Comparison of ENCODE assay signal across 8 cellular contexts in genomic region chr11:66510990-66511339, GRCh38. TPM values are rescaled to one million over a fixed set of nuclear protein-coding genes. Genes with fewer than 3 reads are reported as not detected.
DNase-seq lines count a peak whose midpoint lies in the region; FAIRE-seq and TF ChIP-seq lines count a peak whose summit lies in the region.

No MANE protein-coding gene starts in this region.

- H3K9me3 Mint-ChIP-seq in nephron, result no peaks in the 10 kb centered on the region

- no peaks in the 10 kb centered on the region for H3K4me1 ChIP-seq in BE2C
- peaks cover 7% of the 10 kb centered on the region for H3K4me1 ChIP-seq in effector memory CD4-positive, alpha-beta T cell (ENCODE audit: control insufficient read depth, insufficient read depth, low read length, poor library complexity, severe bottlenecking)

- TF ChIP-seq CTCF in BE2C (IDR thresholded peaks at IDR 0.05; ENCODE audit: low read depth, low read length), result no peak
- TF ChIP-seq CTCF in LNCaP clone FGC (IDR thresholded peaks at IDR 0.05; ENCODE audit: control insufficient read depth, extremely low read depth, insufficient read depth), result no peak
- TF ChIP-seq CTCF in nephron (IDR thresholded peaks at IDR 0.05; ENCODE audit: unreplicated experiment in 3 of 3), result no peak

- H3K27ac Mint-ChIP-seq in nephron, result peak overlapping the region; percentile 71 to 93 (median 77)

- H3K9me3 ChIP-seq in BE2C, result no peaks in the 10 kb centered on the region
- H3K9me3 ChIP-seq in effector memory CD4-positive, alpha-beta T cell (ENCODE audit: control insufficient read depth, low read length), result no peaks in the 10 kb centered on the region

- no peaks in the 10 kb centered on the region for H3K27me3 Mint-ChIP-seq in nephron (ENCODE audit: low read depth)

- H3K4me3 ChIP-seq in BE2C (ENCODE audit: low read depth, low read length) (peak overlapping the region; percentile 100), LNCaP clone FGC (ENCODE audit: low read depth, low read length) (peak overlapping the region; percentile 91)
- peak overlapping the region; percentile 79 for H3K4me3 ChIP-seq in effector memory CD4-positive, alpha-beta T cell (ENCODE audit: insufficient read depth, low read depth, low read length, poor library complexity, severe bottlenecking)

- FAIRE-seq in GM19239 (lab: Jason Lieb, UNC), result no peak

- peak overlapping the region; percentile 93 to 95 (median 93) for H3K4me3 Mint-ChIP-seq in nephron

- peaks cover 20% of the 10 kb centered on the region for H3K36me3 Mint-ChIP-seq in nephron (ENCODE audit: low read depth)

- peak overlapping the region; percentile 59 for H3K27ac ChIP-seq in effector memory CD4-positive, alpha-beta T cell (ENCODE audit: insufficient read depth, low read length, poor library complexity, severe bottlenecking)

- no peaks in the 10 kb centered on the region for H3K27me3 ChIP-seq in BE2C
- no peaks in the 10 kb centered on the region for H3K27me3 ChIP-seq in effector memory CD4-positive, alpha-beta T cell (replicated peaks; ENCODE audit: control insufficient read depth, insufficient read depth, low read length, poor library complexity, severe bottlenecking)

- DNase-seq in BE2C, result no peak
- DNase-seq in LNCaP clone FGC (ENCODE audit: low read depth), result no peak
- DNase-seq in effector memory CD4-positive, alpha-beta T cell, result no peak
- no peak for DNase-seq in GM19239 (ENCODE audit: insufficient read length, low spot score)
- no peak for DNase-seq in NCI-H1930 (lab: John Stamatoyannopoulos, UW)
- no peak for DNase-seq in NCI-H1694 treated with DMSO at 0.1 percent for 48 hours (lab: John Stamatoyannopoulos, UW)
- no peak for DNase-seq in activated CD4-positive, alpha-beta T cell treated with anti-CD3 and anti-CD28 coated beads for 48 hours

- H3K36me3 ChIP-seq in BE2C, result peaks cover 9% of the 10 kb centered on the region
- peaks cover 5% of the 10 kb centered on the region for H3K36me3 ChIP-seq in effector memory CD4-positive, alpha-beta T cell (ENCODE audit: control insufficient read depth, insufficient read depth, low read length)

- peaks cover 14% of the 10 kb centered on the region for H3K4me1 Mint-ChIP-seq in nephron

RNA-seq across cellular contexts. Expression of gene BBS1, which starts 0.5 kb away (rescaled TPM):
- 14.7 TPM for polyA plus RNA-seq in BE2C (2012; ENCODE audit: insufficient read depth, insufficient read length, low read depth)

RNA-seq across cellular contexts. Expression of gene DPP3, which starts 30.7 kb away (rescaled TPM):
- polyA plus RNA-seq in BE2C (2012; ENCODE audit: insufficient read depth, insufficient read length, low read depth), result 35.4 TPM

RNA-seq across cellular contexts. Expression of gene ZDHHC24, which starts 34.9 kb away (rescaled TPM):
- 10.0 TPM for polyA plus RNA-seq in BE2C (2012; ENCODE audit: insufficient read depth, insufficient read length, low read depth)

RNA-seq across cellular contexts. Expression of gene ACTN3, which starts 35.7 kb away (rescaled TPM):
- not detected for polyA plus RNA-seq in BE2C (2012; ENCODE audit: insufficient read depth, insufficient read length, low read depth)

RNA-seq across cellular contexts. Expression of gene PELI3, which starts 44.3 kb away (rescaled TPM):
- 8.1 TPM for polyA plus RNA-seq in BE2C (2012; ENCODE audit: insufficient read depth, insufficient read length, low read depth)
